Comparison of ENCODE assay signal across 9 cellular contexts in genomic region chr3:52128118-52128683, GRCh38. TPM values are rescaled to one million over a fixed set of nuclear protein-coding genes. Genes with fewer than 3 reads are reported as not detected.
DNase-seq lines count a peak whose midpoint lies in the region; ATAC-seq, FAIRE-seq and TF ChIP-seq lines count a peak whose summit lies in the region.
"Had no signal": no experiment of that assay in that cellular context is flagged by ENCODE, and none has a peak within 500 bp of the region (broad histone marks: within the 10 kb centered on the region; RNA-seq: fewer than 3 reads in every experiment).

No MANE protein-coding gene starts in this region.

- peak overlapping the region; percentile 40 for H3K4me2 ChIP-seq in astrocyte (ENCODE audit: low read length)

- CTCF ChIA-PET in AG04450 (lab: Charles Lee) = no interaction called here

- peaks cover 5% of the 10 kb centered on the region; the same call in 1 of the 2 replicates for H3K9me3 ChIP-seq in AG04450 (ENCODE audit: control insufficient read depth, insufficient read depth, low read length)
- no peaks in the 10 kb centered on the region for H3K9me3 ChIP-seq in astrocyte (ENCODE audit: insufficient read depth, low read depth, low read length)

- H3K9me3 Mint-ChIP-seq in astrocyte (ENCODE audit: unreplicated experiment) = no peaks in the 10 kb centered on the region
- no peaks in the 10 kb centered on the region for H3K9me3 Mint-ChIP-seq in activated T-cell treated with anti-CD3 and anti-CD28 coated beads, Interleukin-2, amount 50 U/mL, for 72 hours

- H4K20me1 ChIP-seq in astrocyte (ENCODE audit: insufficient read depth, low read length) = peaks cover 4% of the 10 kb centered on the region

- POLR2A ChIA-PET in AG04450 (lab: Yijun Ruan, JAX) = no interaction called here

- peaks cover 10% of the 10 kb centered on the region for H3K4me1 Mint-ChIP-seq in astrocyte (ENCODE audit: low read depth, unreplicated experiment)
- H3K4me1 Mint-ChIP-seq in activated T-cell treated with anti-CD3 and anti-CD28 coated beads, Interleukin-2, amount 50 U/mL, for 72 hours (ENCODE audit: low read depth) = peaks cover 12% of the 10 kb centered on the region

- H3K27ac Mint-ChIP-seq in astrocyte (ENCODE audit: unreplicated experiment) = no peak overlapping the region
- no peak overlapping the region for H3K27ac Mint-ChIP-seq in activated T-cell treated with anti-CD3 and anti-CD28 coated beads, Interleukin-2, amount 50 U/mL, for 72 hours

- no peak overlapping the region for H3K4me3 Mint-ChIP-seq in astrocyte (ENCODE audit: unreplicated experiment)
- no peak overlapping the region for H3K4me3 Mint-ChIP-seq in activated T-cell treated with anti-CD3 and anti-CD28 coated beads, Interleukin-2, amount 50 U/mL, for 72 hours

- H3K9ac ChIP-seq in astrocyte (ENCODE audit: low read length) = peak overlapping the region; percentile 3

- no peak overlapping the region for H2AFZ ChIP-seq in astrocyte (ENCODE audit: low read depth, low read length)

- no peak for ATAC-seq in GM19328 (IDR thresholded peaks at IDR 0.05; ENCODE audit: unreplicated experiment)
- ATAC-seq in activated T-cell treated with anti-CD3 and anti-CD28 coated beads, Interleukin-2, amount 50 U/mL, for 72 hours (replicated peaks in 1 of 2) = no peak
- ATAC-seq in GM19455 (IDR thresholded peaks at IDR 0.05; ENCODE audit: unreplicated experiment) = no peak

- peaks cover 6% of the 10 kb centered on the region for H3K27me3 Mint-ChIP-seq in astrocyte (ENCODE audit: low read depth, unreplicated experiment)
- no peaks in the 10 kb centered on the region for H3K27me3 Mint-ChIP-seq in activated T-cell treated with anti-CD3 and anti-CD28 coated beads, Interleukin-2, amount 50 U/mL, for 72 hours (ENCODE audit: low read depth)

- H3K4me3 ChIP-seq in AG04450 (ENCODE audit: low read depth, low read length) = no peak overlapping the region
- H3K4me3 ChIP-seq in astrocyte (ENCODE audit: insufficient read depth, low read depth, low read length) = no peak overlapping the region

- peak overlapping the region; percentile 21 for H3K27ac ChIP-seq in AG04450 (ENCODE audit: low read depth, low read length)
- no peak overlapping the region for H3K27ac ChIP-seq in astrocyte (ENCODE audit: low read depth, low read length)
- H3K27ac ChIP-seq in caudate nucleus (ENCODE audit: low read depth, low read length) = no peak overlapping the region

- H3K4me1 ChIP-seq in astrocyte (ENCODE audit: insufficient read depth, low read length) = peaks cover 13% of the 10 kb centered on the region

- H3K27me3 ChIP-seq in AG04450 (ENCODE audit: control insufficient read depth, insufficient read depth, low read length) (no peaks in the 10 kb centered on the region), astrocyte (ENCODE audit: insufficient read depth, low read length) (no peaks in the 10 kb centered on the region)

- peaks cover 9% of the 10 kb centered on the region for H3K36me3 Mint-ChIP-seq in astrocyte (ENCODE audit: low read depth, unreplicated experiment)
- H3K36me3 Mint-ChIP-seq in activated T-cell treated with anti-CD3 and anti-CD28 coated beads, Interleukin-2, amount 50 U/mL, for 72 hours (ENCODE audit: insufficient read depth in 2 of 2) = peaks cover 0 to 8% of the 10 kb centered on the region in 2 donors

- no peaks in the 10 kb centered on the region for H3K36me3 ChIP-seq in astrocyte (ENCODE audit: insufficient read depth, low read length)

- no peak for TF ChIP-seq CTCF in AG04450 (IDR thresholded peaks at IDR 0.05; ENCODE audit: low read depth, low read length)
- no peak for TF ChIP-seq CTCF in astrocyte (IDR thresholded peaks at IDR 0.05; ENCODE audit: insufficient read depth, low read depth, low read length)

- no peak for FAIRE-seq in astrocyte (lab: Jason Lieb, UNC)

- DNase-seq in AG04450 (ENCODE audit: low read depth, low spot score) (no peak), HT-29 (ENCODE audit: low spot score) (peak; percentile 71), astrocyte (ENCODE audit: low read depth) (peak; percentile 42), iPS-NIHi7 (ENCODE audit: extremely low spot score) (peak; percentile 71), caudate nucleus (lab: John Stamatoyannopoulos, UW) (no peak)
- no peak for DNase-seq in activated T-cell treated with anti-CD3 and anti-CD28 coated beads, Interleukin-2, amount 50 U/mL, for 72 hours
- DNase-seq: activated naive CD4-positive, alpha-beta T cell treated with Interleukin-2 at 50 U/mL for 16 hours had no signal

- H3K79me2 ChIP-seq in astrocyte (ENCODE audit: insufficient read depth, low read length) = no peaks in the 10 kb centered on the region

RNA-seq across cellular contexts. Expression of gene POC1A, which starts 26.0 kb away (rescaled TPM):
- 4.1 and 4.5 TPM in 2 replicates for polyA plus RNA-seq in AG04450 (2011; rRNA removed)
- 8.4 and 11.6 TPM in 2 replicates for polyA minus RNA-seq in AG04450 (2011; rRNA and poly(A)+ RNA removed)
- 25.2 and 27.4 TPM in 2 replicates for total RNA-seq in HT-29 (2014; rRNA removed; shearing (Covaris generic))
- 3.1 and 3.7 TPM in 2 replicates for total RNA-seq in astrocyte
- total RNA-seq in activated T-cell treated with anti-CD3 and anti-CD28 coated beads, Interleukin-2, amount 50 U/mL, for 72 hours = 10 to 100 TPM; 28.6 to 39.0 TPM

Comparison
In these comparisons a context has a peak if more than half of its experiments do, and no peak if none do; other contexts are left out.
1. DNase-seq: peak in HT-29 (single experiment), astrocyte (single experiment) and iPS-NIHi7 (single experiment); none in AG04450 (single experiment), caudate nucleus (0 of 61) and activated T-cell treated with anti-CD3 and anti-CD28 coated beads, Interleukin-2, amount 50 U/mL, for 72 hours (0 of 2).